ENCODE assay signal across 10 cellular contexts in the genomic region with DNA sequence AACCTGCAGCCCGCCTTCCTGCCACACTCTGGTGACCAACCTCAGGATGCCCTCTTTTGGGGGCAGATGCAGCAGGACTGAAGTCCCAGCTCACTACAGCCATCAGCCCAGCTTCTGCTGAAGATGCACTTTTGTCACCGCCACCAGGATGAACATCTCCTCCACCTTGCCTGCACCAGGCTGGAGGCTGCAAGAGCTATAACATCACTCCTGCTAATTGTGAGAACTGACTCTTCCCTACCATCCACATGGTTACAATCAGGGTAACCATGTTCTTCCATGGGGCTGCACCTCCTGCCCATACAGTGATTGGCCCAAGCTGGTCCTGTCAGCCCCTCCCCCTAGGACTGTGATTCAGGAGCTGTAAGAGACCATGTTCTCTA. TPM values are rescaled to one million over a fixed set of nuclear protein-coding genes. Genes with fewer than 3 reads are reported as not detected.
A peak's percentile ranks its signal among the peaks of the same experiment; 100 is the strongest.
DNase-seq lines count a peak whose midpoint lies in the region; ATAC-seq, FAIRE-seq and TF ChIP-seq lines count a peak whose summit lies in the region.
"Had no signal": no experiment of that assay in that cellular context is flagged by ENCODE, and none has a peak within 500 bp of the region (broad histone marks: within the 10 kb centered on the region; RNA-seq: fewer than 3 reads in every experiment).

No MANE protein-coding gene starts in this region.

- peaks cover 14% of the 10 kb centered on the region; the same call in 1 of the 2 replicates for H3K4me1 ChIP-seq in GM23338 (ENCODE audit: insufficient read depth)

- H3K36me3 ChIP-seq in GM23338 (ENCODE audit: insufficient read depth): no peaks in the 10 kb centered on the region

- ATAC-seq in GM23338 (no peak), HG02759 (IDR thresholded peaks at IDR 0.05; ENCODE audit: unreplicated experiment) (no peak)
- no peak for ATAC-seq in naive thymus-derived CD8-positive, alpha-beta T cell

- no peaks in the 10 kb centered on the region for H3K9me2 ChIP-seq in GM23338 (ENCODE audit: insufficient read depth)

- peak overlapping the region; percentile 97; the same call in 1 of the 2 replicates for H3K27ac ChIP-seq in C4-2B
- H3K27ac ChIP-seq in GM23338 (ENCODE audit: low read depth): no peak overlapping the region

- peaks cover 11% of the 10 kb centered on the region; the same call in 1 of the 2 replicates for H3F3A ChIP-seq in GM23338 (replicated peaks; ENCODE audit: low read depth)

- peaks cover 3% of the 10 kb centered on the region for H4K20me1 ChIP-seq in GM23338 (replicated peaks; ENCODE audit: insufficient read depth)

- peaks cover 28% of the 10 kb centered on the region for H3K4me1 Mint-ChIP-seq in GM23338
- H3K4me1 Mint-ChIP-seq in activated T-helper 2 cell treated with anti-CD3 and anti-CD28 coated beads, Interferon-gamma antibody, Interleukin-2, Interleukin-4, amounts not matched to agents 10 μg/mL and 5 μg/mL and 100 μg/mL, durations not matched to agents 14 hours and 24 hours and 36 hours (ENCODE audit: low read depth): peaks cover 24% of the 10 kb centered on the region
- H3K4me1 Mint-ChIP-seq in naive thymus-derived CD8-positive, alpha-beta T cell: peaks cover 15 to 44% (median 32%) of the 10 kb centered on the region in 4 donors

- H3K27ac Mint-ChIP-seq in GM23338: no peak overlapping the region; the same call in 1 of the 2 replicates
- peak overlapping the region; percentile 87 for H3K27ac Mint-ChIP-seq in activated T-helper 2 cell treated with anti-CD3 and anti-CD28 coated beads, Interferon-gamma antibody, Interleukin-2, Interleukin-4, amounts not matched to agents 10 μg/mL and 5 μg/mL and 100 μg/mL, durations not matched to agents 14 hours and 24 hours and 36 hours
- peak overlapping the region; percentile 82 to 97 (median 94) for H3K27ac Mint-ChIP-seq in naive thymus-derived CD8-positive, alpha-beta T cell

- no peak for FAIRE-seq in RCC 7860 (lab: Jason Lieb, UNC)

- H3K4me2 ChIP-seq in GM23338: peak overlapping the region; percentile 91; the same call in 1 of the 2 replicates

- intact Hi-C loops in activated T-helper 2 cell treated with anti-CD3 and anti-CD28 coated beads, Interferon-gamma antibody, Interleukin-2, Interleukin-4, amounts not matched to agents 10 μg/mL and 5 μg/mL and 100 μg/mL, durations not matched to agents 14 hours and 24 hours and 36 hours (cut with micrococcal nuclease): loop anchor here (5.0 to 10.0 kb wide), 4 partner anchors 110 to 450 kb away; a partner anchor contains a TSS

- peaks cover 14% of the 10 kb centered on the region for H3K36me3 Mint-ChIP-seq in GM23338 (ENCODE audit: low read depth)
- peaks cover 6% of the 10 kb centered on the region for H3K36me3 Mint-ChIP-seq in activated T-helper 2 cell treated with anti-CD3 and anti-CD28 coated beads, Interferon-gamma antibody, Interleukin-2, Interleukin-4, amounts not matched to agents 10 μg/mL and 5 μg/mL and 100 μg/mL, durations not matched to agents 14 hours and 24 hours and 36 hours (ENCODE audit: low read depth)
- H3K36me3 Mint-ChIP-seq in naive thymus-derived CD8-positive, alpha-beta T cell: peaks cover 0 to 2% (median 0%) of the 10 kb centered on the region in 3 donors

- H3K79me2 ChIP-seq in GM23338 (replicated peaks; ENCODE audit: insufficient read depth): no peaks in the 10 kb centered on the region

- no peak overlapping the region for H2AFZ ChIP-seq in GM23338

- POLR2A ChIA-PET in naive thymus-derived CD8-positive, alpha-beta T cell (lab: Charles Lee): interaction anchor here (0.5 to 3.7 kb wide), 12 partner anchors 9 to 233 kb away, joined by 3 to 21 read pairs (median 6); a partner anchor contains a TSS

- peaks cover 17% of the 10 kb centered on the region; the same call in 1 of the 2 replicates for H3K27me3 ChIP-seq in GM23338 (ENCODE audit: insufficient read depth)

- no peak overlapping the region for H3K4me3 ChIP-seq in GM23338

- TF ChIP-seq CTCF in C4-2B (conservative IDR thresholded peaks at IDR 0.05) (no peak), GM23338 (conservative IDR thresholded peaks at IDR 0.05; ENCODE audit: low read depth in 2 of 2) (no peak)

- H3K9me3 Mint-ChIP-seq in GM23338: no peaks in the 10 kb centered on the region
- no peaks in the 10 kb centered on the region for H3K9me3 Mint-ChIP-seq in activated T-helper 2 cell treated with anti-CD3 and anti-CD28 coated beads, Interferon-gamma antibody, Interleukin-2, Interleukin-4, amounts not matched to agents 10 μg/mL and 5 μg/mL and 100 μg/mL, durations not matched to agents 14 hours and 24 hours and 36 hours
- H3K9me3 Mint-ChIP-seq in naive thymus-derived CD8-positive, alpha-beta T cell: no peaks in the 10 kb centered on the region

- H3K27me3 Mint-ChIP-seq in GM23338 (ENCODE audit: insufficient read depth, low read depth, poor library complexity): peaks cover 23% of the 10 kb centered on the region
- H3K27me3 Mint-ChIP-seq in activated T-helper 2 cell treated with anti-CD3 and anti-CD28 coated beads, Interferon-gamma antibody, Interleukin-2, Interleukin-4, amounts not matched to agents 10 μg/mL and 5 μg/mL and 100 μg/mL, durations not matched to agents 14 hours and 24 hours and 36 hours (ENCODE audit: low read depth): no peaks in the 10 kb centered on the region
- no peaks in the 10 kb centered on the region for H3K27me3 Mint-ChIP-seq in naive thymus-derived CD8-positive, alpha-beta T cell

- peak overlapping the region; percentile 76 for H3K4me3 Mint-ChIP-seq in GM23338
- peak overlapping the region; percentile 85 for H3K4me3 Mint-ChIP-seq in activated T-helper 2 cell treated with anti-CD3 and anti-CD28 coated beads, Interferon-gamma antibody, Interleukin-2, Interleukin-4, amounts not matched to agents 10 μg/mL and 5 μg/mL and 100 μg/mL, durations not matched to agents 14 hours and 24 hours and 36 hours (ENCODE audit: low read depth)
- peak overlapping the region; percentile 69 to 92 (median 85) for H3K4me3 Mint-ChIP-seq in naive thymus-derived CD8-positive, alpha-beta T cell

- DNase-seq in GM23338 (ENCODE audit: low spot score) (no peak), RCC 7860 (ENCODE audit: low spot score) (no peak), LoVo (ENCODE audit: low spot score) (no peak), HuH-7.5 (ENCODE audit: low spot score) (no peak)
- DNase-seq in activated T-helper 2 cell treated with anti-CD3 and anti-CD28 coated beads, Interferon-gamma antibody, Interleukin-2, Interleukin-4, amounts not matched to agents 10 μg/mL and 5 μg/mL and 100 μg/mL, durations not matched to agents 14 hours and 24 hours and 36 hours (ENCODE audit: low spot score): no peak
- DNase-seq in naive thymus-derived CD8-positive, alpha-beta T cell: no peak
- DNase-seq: activated CD4-positive, CD25-positive, alpha-beta regulatory T cell had no signal

TF ChIP-seq in GM23338, 12 proteins besides CTCF, POLR2A, EP300 and RAD21 (continues in another document):
- TF ChIP-seq POLR2AphosphoS5 (IDR thresholded peaks at IDR 0.05; ENCODE audit: low read depth) (no peak), JUNB (IDR thresholded peaks at IDR 0.05; ENCODE audit: unreplicated experiment) (no peak), EZH2 (IDR thresholded peaks at IDR 0.05; ENCODE audit: low read depth, unreplicated experiment) (no peak), ZNF331 (CRISPR knock-in tag; IDR thresholded peaks at IDR 0.05; ENCODE audit: low read depth) (no peak), CREB1 (CRISPR knock-in tag; IDR thresholded peaks at IDR 0.05; ENCODE audit: low read depth) (no peak), ZNF114 (CRISPR knock-in tag; IDR thresholded peaks at IDR 0.05) (no peak), STAT1 (IDR thresholded peaks at IDR 0.05; ENCODE audit: unreplicated experiment) (no peak)

RNA-seq across cellular contexts. Expression of a gene that starts 2.0 kb away (rescaled TPM):
- total RNA-seq in GM23338 (2014; rRNA removed; shearing (Covaris generic)): 0.08 and 1.9 TPM in 2 replicates
- polyA plus RNA-seq in GM23338 (2016; fragmentation: Nextera tagmentation; extraction: Ambion mirVana): 0.66 and 0.71 TPM in 2 replicates
- 2.6 and 3.3 TPM in 2 replicates for total RNA-seq in activated T-helper 2 cell treated with anti-CD3 and anti-CD28 coated beads, Interferon-gamma antibody, Interleukin-2, Interleukin-4, amounts not matched to agents 10 μg/mL and 5 μg/mL and 100 μg/mL, durations not matched to agents 14 hours and 24 hours and 36 hours
- total RNA-seq in naive thymus-derived CD8-positive, alpha-beta T cell: 1 to 10 TPM; 3.7 to 4.5 TPM
- polyA plus RNA-seq in naive thymus-derived CD8-positive, alpha-beta T cell: 1 to 10 TPM; 1.8 to 3.2 (median 1.9) TPM

RNA-seq across cellular contexts. Expression of a gene that starts 2.6 kb away (rescaled TPM):
- 0.66 TPM in 1 of 2 replicates, not detected in the other for total RNA-seq in GM23338 (2014; rRNA removed; shearing (Covaris generic))
- 0.10 and 0.26 TPM in 2 replicates for polyA plus RNA-seq in GM23338 (2016; fragmentation: Nextera tagmentation; extraction: Ambion mirVana)
- total RNA-seq in activated T-helper 2 cell treated with anti-CD3 and anti-CD28 coated beads, Interferon-gamma antibody, Interleukin-2, Interleukin-4, amounts not matched to agents 10 μg/mL and 5 μg/mL and 100 μg/mL, durations not matched to agents 14 hours and 24 hours and 36 hours: 0.27 and 0.28 TPM in 2 replicates
- total RNA-seq in naive thymus-derived CD8-positive, alpha-beta T cell: under 1 TPM; 0.38 to 0.47 TPM
- not detected for polyA plus RNA-seq in naive thymus-derived CD8-positive, alpha-beta T cell
- total RNA-seq: omental fat pad had no signal

RNA-seq across cellular contexts. Expression of a gene that starts 9.5 kb away (rescaled TPM):
- 28.4 TPM in 2 replicates for total RNA-seq in GM23338 (2014; rRNA removed; shearing (Covaris generic))
- 8.5 and 13.4 TPM in 2 replicates for polyA plus RNA-seq in GM23338 (2016; fragmentation: Nextera tagmentation; extraction: Ambion mirVana)
- 27.0 and 30.1 TPM in 2 replicates for total RNA-seq in activated T-helper 2 cell treated with anti-CD3 and anti-CD28 coated beads, Interferon-gamma antibody, Interleukin-2, Interleukin-4, amounts not matched to agents 10 μg/mL and 5 μg/mL and 100 μg/mL, durations not matched to agents 14 hours and 24 hours and 36 hours
- total RNA-seq in naive thymus-derived CD8-positive, alpha-beta T cell: 10 to 100 TPM; 10.8 to 12.8 TPM
- polyA plus RNA-seq in naive thymus-derived CD8-positive, alpha-beta T cell: 1 to 10 TPM; 1.1 to 1.8 (median 1.4) TPM

RNA-seq across cellular contexts. Expression of a gene that starts 21.4 kb away (rescaled TPM):
- total RNA-seq in GM23338 (2014; rRNA removed; shearing (Covaris generic)): 42.6 and 45.0 TPM in 2 replicates
- 12.1 and 13.9 TPM in 2 replicates for polyA plus RNA-seq in GM23338 (2016; fragmentation: Nextera tagmentation; extraction: Ambion mirVana)
- total RNA-seq in activated T-helper 2 cell treated with anti-CD3 and anti-CD28 coated beads, Interferon-gamma antibody, Interleukin-2, Interleukin-4, amounts not matched to agents 10 μg/mL and 5 μg/mL and 100 μg/mL, durations not matched to agents 14 hours and 24 hours and 36 hours: 63.8 and 64.2 TPM in 2 replicates
- total RNA-seq in naive thymus-derived CD8-positive, alpha-beta T cell: 1 to 10 TPM; 1.3 to 1.4 TPM
- under 1 TPM; 0.19 to 0.49 (median 0.34) TPM for polyA plus RNA-seq in naive thymus-derived CD8-positive, alpha-beta T cell

RNA-seq across cellular contexts. Expression of a gene that starts 55.4 kb away (rescaled TPM):
- total RNA-seq in GM23338 (2014; rRNA removed; shearing (Covaris generic)): 0.39 and 1.2 TPM in 2 replicates
- 2.7 and 3.5 TPM in 2 replicates for polyA plus RNA-seq in GM23338 (2016; fragmentation: Nextera tagmentation; extraction: Ambion mirVana)
- total RNA-seq in activated T-helper 2 cell treated with anti-CD3 and anti-CD28 coated beads, Interferon-gamma antibody, Interleukin-2, Interleukin-4, amounts not matched to agents 10 μg/mL and 5 μg/mL and 100 μg/mL, durations not matched to agents 14 hours and 24 hours and 36 hours: 7.4 TPM in 2 replicates
- 10 to 100 TPM; 10.7 to 12.1 TPM for total RNA-seq in naive thymus-derived CD8-positive, alpha-beta T cell
- polyA plus RNA-seq in naive thymus-derived CD8-positive, alpha-beta T cell: 10 to 100 TPM in 2 of 3 donors, 1 to 10 TPM in 1; 8.9 to 16.1 (median 16.0) TPM
